9 cellular contexts compared by ENCODE assay signal in genomic region chr7:129948338-129948737, GRCh38. TPM values are rescaled to one million over a fixed set of nuclear protein-coding genes. Genes with fewer than 3 reads are reported as not detected.
A peak's percentile ranks its signal among the peaks of the same experiment; 100 is the strongest.
DNase-seq lines count a peak whose midpoint lies in the region; ATAC-seq and TF ChIP-seq lines count a peak whose summit lies in the region.
"Had no signal": no experiment of that assay in that cellular context is flagged by ENCODE, and none has a peak within 500 bp of the region (broad histone marks: within the 10 kb centered on the region; RNA-seq: fewer than 3 reads in every experiment).

No MANE protein-coding gene starts in this region.

- no peak for TF ChIP-seq CTCF in fibroblast of villous mesenchyme (IDR thresholded peaks at IDR 0.05; ENCODE audit: insufficient read depth, low read depth, low read length)

- H3K4me3 ChIP-seq in BLaER1 treated with 17β-estradiol and CSF1 and Interleukin-3, amounts not matched to agents 10 nM and 100 nM: peak overlapping the region in 4 of 10 experiments; percentile 94 to 98 (median 97); a peak in 2 of 20 replicates
- peak overlapping the region; percentile 79 for H3K4me3 ChIP-seq in SJCRH30
- H3K4me3 ChIP-seq in fibroblast of villous mesenchyme (ENCODE audit: low read depth, low read length): peak overlapping the region; percentile 41

- H3K9me3 Mint-ChIP-seq in T-cell: no peaks in the 10 kb centered on the region

- DNase-seq in SJCRH30 (no peak), fibroblast of villous mesenchyme (ENCODE audit: low read depth) (no peak), renal cortical epithelial cell (ENCODE audit: low read depth) (peak; percentile 63), glomerular visceral epithelial cell (ENCODE audit: extremely low spot score) (no peak), hippocampal formation (lab: John Stamatoyannopoulos, UW) (no peak), T-cell (no peak), KBM-7 (no peak)
- DNase-seq: SIG-M5 had no signal

- H3K27ac ChIP-seq in BLaER1 treated with 17β-estradiol and CSF1 and Interleukin-3, amounts not matched to agents 10 nM and 100 nM: peak overlapping the region in 9 of 11 experiments; percentile 11 to 98 (median 93); a peak in 15 of 22 replicates
- peak overlapping the region; percentile 89 for H3K27ac ChIP-seq in SJCRH30

- peaks cover 17% of the 10 kb centered on the region for H3K36me3 Mint-ChIP-seq in T-cell

- peaks cover 27 to 42% (median 33%) of the 10 kb centered on the region in 3 donors for H3K4me1 Mint-ChIP-seq in T-cell

- in situ Hi-C loops in KBM-7 (cut with MboI; ENCODE audit: low pct_unique_long_range_greater_than_20kb, low sequenced_read_pairs): no loop called here

- peak overlapping the region in 5 of 11 experiments; percentile 96 to 99 (median 97); a peak in 6 of 22 replicates for H3K9ac ChIP-seq in BLaER1 treated with 17β-estradiol and CSF1 and Interleukin-3, amounts not matched to agents 10 nM and 100 nM

- H3K27ac Mint-ChIP-seq in T-cell: peak overlapping the region in 1 of 2 donors; percentile 43

- ATAC-seq in T-cell (replicated peaks in 1 of 4): no peak

- H3K36me3 ChIP-seq in BLaER1 treated with 17β-estradiol and CSF1 and Interleukin-3, amounts not matched to agents 10 nM and 100 nM: peaks cover 27 to 47% (median 34%) of the 10 kb centered on the region in 11 experiments
- peaks cover 4% of the 10 kb centered on the region for H3K36me3 ChIP-seq in SJCRH30

- peaks cover 31 to 46% (median 38%) of the 10 kb centered on the region in 10 experiments for H3K4me1 ChIP-seq in BLaER1 treated with 17β-estradiol and CSF1 and Interleukin-3, amounts not matched to agents 10 nM and 100 nM
- H3K4me1 ChIP-seq in SJCRH30: peaks cover 13% of the 10 kb centered on the region

- no peak overlapping the region for H3K4me3 Mint-ChIP-seq in T-cell

- H3K27me3 Mint-ChIP-seq in T-cell: no peaks in the 10 kb centered on the region

- CTCF ChIA-PET in T-cell (lab: Charles Lee): interaction anchor here in 1 of 2 donors (0.6 to 1.2 kb wide), 3 partner anchors 45 to 124 kb away, joined by 3 to 5 read pairs (median 4); no protein-coding TSS in a partner anchor

- peaks cover 16 to 72% (median 39%) of the 10 kb centered on the region in 11 experiments; a peak in 20 of 22 replicates for H4K20me1 ChIP-seq in BLaER1 treated with 17β-estradiol and CSF1 and Interleukin-3, amounts not matched to agents 10 nM and 100 nM

- POLR2A ChIA-PET in T-cell (lab: Charles Lee): interaction anchor here (0.6 to 0.7 kb wide), 5 partner anchors 19 to 1146 kb away, joined by 3 to 8 read pairs (median 5); no protein-coding TSS in a partner anchor

- peak overlapping the region; percentile 90 to 100 (median 96) for H3K4me2 ChIP-seq in BLaER1 treated with 17β-estradiol and CSF1 and Interleukin-3, amounts not matched to agents 10 nM and 100 nM

- H3K27me3 ChIP-seq in BLaER1 treated with 17β-estradiol and CSF1 and Interleukin-3, amounts not matched to agents 10 nM and 100 nM: no peaks in the 10 kb centered on the region
- no peaks in the 10 kb centered on the region for H3K27me3 ChIP-seq in SJCRH30

- H3K9me3 ChIP-seq in BLaER1 treated with 17β-estradiol and CSF1 and Interleukin-3, amounts not matched to agents 10 nM and 100 nM (replicated peaks in 1 of 11): peaks cover 0 to 20% (median 13%) of the 10 kb centered on the region in 11 experiments; a peak in 16 of 22 replicates
- H3K9me3 ChIP-seq in SJCRH30 (replicated peaks): no peaks in the 10 kb centered on the region

RNA-seq across cellular contexts. Expression of gene UBE2H, which starts 4.4 kb away (rescaled TPM):
- total RNA-seq in SJCRH30 (2014; rRNA removed; shearing (Covaris generic)): 39.3 and 42.3 TPM in 2 replicates
- total RNA-seq in fibroblast of villous mesenchyme: 48.6 and 69.1 TPM in 2 replicates
- total RNA-seq in renal cortical epithelial cell: 126 and 201 TPM in 2 replicates
- total RNA-seq in T-cell: 10 to 100 TPM; 37.5 to 63.8 (median 50.1) TPM
